ENCODE assay signal across 8 cellular contexts in the genomic region with DNA sequence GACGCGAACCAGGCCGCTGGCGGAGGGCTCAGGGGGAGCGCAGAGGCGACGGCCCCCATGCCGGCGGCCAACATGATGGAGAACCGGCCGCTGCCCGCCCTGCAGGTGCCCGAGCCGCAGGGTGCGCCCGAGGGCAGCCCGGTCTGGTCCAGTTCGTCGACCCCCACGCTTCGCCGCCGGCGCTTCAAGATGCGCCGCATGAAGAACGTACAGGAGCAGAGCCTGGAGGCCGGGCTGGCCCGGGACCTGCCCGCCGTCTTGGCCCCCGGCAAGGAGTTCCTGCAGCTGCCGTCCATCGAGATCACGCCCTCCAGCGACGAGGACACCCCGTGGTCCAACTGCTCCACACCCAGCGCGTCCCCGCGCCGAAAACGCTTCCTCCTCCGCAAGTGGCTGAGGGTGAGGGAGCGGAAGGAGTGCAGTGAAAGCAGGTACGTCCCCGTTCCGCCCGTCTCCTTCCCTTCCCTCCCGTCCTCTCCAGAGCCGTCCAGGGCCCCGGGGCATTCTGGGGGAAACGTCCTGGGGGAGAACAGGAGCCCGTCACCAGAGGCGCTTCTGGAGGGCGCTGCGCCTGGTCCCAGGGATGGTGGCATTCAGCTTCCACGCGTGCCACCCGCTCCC. TPM values are rescaled to one million over a fixed set of nuclear protein-coding genes. Genes with fewer than 3 reads are reported as not detected.
DNase-seq lines count a peak whose midpoint lies in the region; ATAC-seq and TF ChIP-seq lines count a peak whose summit lies in the region.

No MANE protein-coding gene starts in this region.

- peak overlapping the region; percentile 52 for H3K27ac ChIP-seq in AG04450 (ENCODE audit: low read depth, low read length)
- H3K27ac ChIP-seq in WERI-Rb-1, result no peak overlapping the region

- no peaks in the 10 kb centered on the region for H3K36me3 ChIP-seq in WERI-Rb-1

- H3K4me3 ChIP-seq in AG04450 (ENCODE audit: low read depth, low read length), result peak overlapping the region; percentile 78
- peak overlapping the region; percentile 67 to 69 for H3K4me3 ChIP-seq in cardiac fibroblast (replicated peaks in 1 of 2; ENCODE audit: low read depth in 2 of 2, low read length in 2 of 2)
- H3K4me3 ChIP-seq in WERI-Rb-1 (ENCODE audit: low read depth, low read length), result no peak overlapping the region

- H3K9me3 ChIP-seq in AG04450 (ENCODE audit: control insufficient read depth, insufficient read depth, low read length) (peaks cover 3% of the 10 kb centered on the region; the same call in 1 of the 2 replicates), WERI-Rb-1 (ENCODE audit: severe bottlenecking) (no peaks in the 10 kb centered on the region)

- H3K27me3 ChIP-seq in AG04450 (ENCODE audit: control insufficient read depth, insufficient read depth, low read length), result no peaks in the 10 kb centered on the region
- H3K27me3 ChIP-seq in WERI-Rb-1 (ENCODE audit: insufficient read depth, low read depth, severe bottlenecking), result no peaks in the 10 kb centered on the region

- no peak for TF ChIP-seq CTCF in AG04450 (IDR thresholded peaks at IDR 0.05; ENCODE audit: low read depth, low read length)
- no peak for TF ChIP-seq CTCF in cardiac fibroblast (IDR thresholded peaks at IDR 0.05; ENCODE audit: low read depth, low read length)
- TF ChIP-seq CTCF in WERI-Rb-1 (IDR thresholded peaks at IDR 0.05; ENCODE audit: low read depth, low read length), result no peak

- CTCF ChIA-PET in AG04450 (lab: Charles Lee), result interaction anchor here (0.9 to 2.6 kb wide), 2 partner anchors 24 to 48 kb away, joined by 4 to 10 read pairs; no protein-coding TSS in a partner anchor

- ATAC-seq in GM18909 (IDR thresholded peaks at IDR 0.05; ENCODE audit: poor library complexity, unreplicated experiment) (peak; percentile 28), HG03521 (IDR thresholded peaks at IDR 0.05; ENCODE audit: unreplicated experiment) (peak; percentile 41), left lobe of liver (peak; percentile 66)

- no peak for DNase-seq in AG04450 (ENCODE audit: low read depth, low spot score)
- peak; percentile 36 for DNase-seq in T-helper 9 cell
- DNase-seq in cardiac fibroblast (ENCODE audit: low read depth in 2 of 2), result peak; percentile 49 to 53
- DNase-seq in left lobe of liver (ENCODE audit: low spot score), result peak; percentile 58
- DNase-seq in stimulated activated CD4-positive, alpha-beta T cell treated with anti-CD3 and anti-CD28 coated beads, Interleukin-4, amount 100 ng/mL, for 24 hours, result peak; percentile 59
- no peak for DNase-seq in WERI-Rb-1

- POLR2A ChIA-PET in AG04450 (lab: Yijun Ruan, JAX), result no interaction called here

RNA-seq across cellular contexts. Expression of gene GRAMD1B, which starts 0.8 kb away (rescaled TPM):
- 2.1 and 2.7 TPM in 2 replicates for polyA plus RNA-seq in AG04450 (2011; rRNA removed)
- polyA minus RNA-seq in AG04450 (2011; rRNA and poly(A)+ RNA removed), result 4.1 and 5.6 TPM in 2 replicates
- 1.4 TPM for total RNA-seq in left lobe of liver

Comparison
In these comparisons a context has a peak if more than half of its experiments do, and no peak if none do; other contexts are left out.
1. DNase-seq: peak in T-helper 9 cell (single experiment), cardiac fibroblast (2 of 2), left lobe of liver (single experiment) and stimulated activated CD4-positive, alpha-beta T cell treated with anti-CD3 and anti-CD28 coated beads, Interleukin-4, amount 100 ng/mL, for 24 hours (single experiment); none in AG04450 (single experiment) and WERI-Rb-1 (single experiment).
2. Peak in every context shown above with its lines, with median percentiles within 50 percentile points of each other: ATAC-seq.